Comparison of ENCODE assay signal across 8 cellular contexts in genomic region chr17:18040287-18040858, GRCh38. TPM values are rescaled to one million over a fixed set of nuclear protein-coding genes. Genes with fewer than 3 reads are reported as not detected.
A peak's percentile ranks its signal among the peaks of the same experiment; 100 is the strongest.
DNase-seq lines count a peak whose midpoint lies in the region; ATAC-seq lines count a peak whose summit lies in the region.

No MANE protein-coding gene starts in this region.

- peaks cover 8% of the 10 kb centered on the region for H3K36me3 Mint-ChIP-seq in T-helper 1 cell treated with Interleukin-12 subunit alpha and Interleukin-12 subunit beta and Interleukin-4 antibody, amounts not matched to agents 30 μg/mL and 1 μg/mL, for 36 hours (ENCODE audit: low read depth)
- peaks cover 10% of the 10 kb centered on the region for H3K36me3 Mint-ChIP-seq in activated T-helper 1 cell treated with anti-CD3 and anti-CD28 coated beads, Interleukin-12 subunit alpha, Interleukin-12 subunit beta, Interleukin-2, Interleukin-4 antibody, amounts not matched to agents 30 ng/mL and 10 ng/mL and 1 ng/mL, durations not matched to agents 14 hours and 24 hours and 36 hours (ENCODE audit: low read depth)

- peak overlapping the region; percentile 63; the same call in 1 of the 2 replicates for H3K9ac ChIP-seq in iPS-20b (ENCODE audit: low read depth, low read length)
- H3K9ac ChIP-seq in stomach smooth muscle (ENCODE audit: low read length in 2 of 2) = peak overlapping the region; percentile 76 to 79

- H3K9me3 Mint-ChIP-seq in T-helper 1 cell treated with Interleukin-12 subunit alpha and Interleukin-12 subunit beta and Interleukin-4 antibody, amounts not matched to agents 30 μg/mL and 1 μg/mL, for 36 hours = no peaks in the 10 kb centered on the region
- H3K9me3 Mint-ChIP-seq in activated T-helper 1 cell treated with anti-CD3 and anti-CD28 coated beads, Interleukin-12 subunit alpha, Interleukin-12 subunit beta, Interleukin-2, Interleukin-4 antibody, amounts not matched to agents 30 ng/mL and 10 ng/mL and 1 ng/mL, durations not matched to agents 14 hours and 24 hours and 36 hours = no peaks in the 10 kb centered on the region

- no peak for DNase-seq in T-helper 1 cell
- DNase-seq in activated T-helper 1 cell treated with anti-CD3 and anti-CD28 coated beads, Interleukin-12 subunit alpha, Interleukin-12 subunit beta, Interleukin-2, Interleukin-4 antibody, amounts not matched to agents 30 ng/mL and 10 ng/mL and 1 ng/mL, durations not matched to agents 14 hours and 24 hours and 36 hours (ENCODE audit: low spot score) = no peak
- DNase-seq in DMS114 treated with DMSO at 0.1 percent for 48 hours (lab: John Stamatoyannopoulos, UW; ENCODE audit: unreplicated experiment) = no peak
- no peak for DNase-seq in activated gamma-delta T cell treated with Interleukin-2 at 50 U/mL for 16 hours

- no peak for ATAC-seq in GM21529 (IDR thresholded peaks at IDR 0.05; ENCODE audit: unreplicated experiment)

- H3K9me3 ChIP-seq in iPS-20b (ENCODE audit: insufficient read depth, low read depth, low read length) (no peaks in the 10 kb centered on the region), stomach smooth muscle (ENCODE audit: control insufficient read depth in 2 of 2, low read length in 2 of 2) (no peaks in the 10 kb centered on the region)

- peaks cover 32% of the 10 kb centered on the region for H3K4me1 Mint-ChIP-seq in T-helper 1 cell treated with Interleukin-12 subunit alpha and Interleukin-12 subunit beta and Interleukin-4 antibody, amounts not matched to agents 30 μg/mL and 1 μg/mL, for 36 hours (ENCODE audit: low read depth)
- H3K4me1 Mint-ChIP-seq in activated T-helper 1 cell treated with anti-CD3 and anti-CD28 coated beads, Interleukin-12 subunit alpha, Interleukin-12 subunit beta, Interleukin-2, Interleukin-4 antibody, amounts not matched to agents 30 ng/mL and 10 ng/mL and 1 ng/mL, durations not matched to agents 14 hours and 24 hours and 36 hours (ENCODE audit: low read depth) = peaks cover 43% of the 10 kb centered on the region

- peak overlapping the region; percentile 89 for H3K4me3 Mint-ChIP-seq in T-helper 1 cell treated with Interleukin-12 subunit alpha and Interleukin-12 subunit beta and Interleukin-4 antibody, amounts not matched to agents 30 μg/mL and 1 μg/mL, for 36 hours
- H3K4me3 Mint-ChIP-seq in activated T-helper 1 cell treated with anti-CD3 and anti-CD28 coated beads, Interleukin-12 subunit alpha, Interleukin-12 subunit beta, Interleukin-2, Interleukin-4 antibody, amounts not matched to agents 30 ng/mL and 10 ng/mL and 1 ng/mL, durations not matched to agents 14 hours and 24 hours and 36 hours = peak overlapping the region; percentile 89

- H3K4me3 ChIP-seq in iPS-20b (ENCODE audit: low read length) (peak overlapping the region; percentile 88), stomach smooth muscle (ENCODE audit: low read length in 2 of 2) (peak overlapping the region; percentile 65 to 94)

- H3K27ac Mint-ChIP-seq in T-helper 1 cell treated with Interleukin-12 subunit alpha and Interleukin-12 subunit beta and Interleukin-4 antibody, amounts not matched to agents 30 μg/mL and 1 μg/mL, for 36 hours = peak overlapping the region; percentile 82
- peak overlapping the region; percentile 73 for H3K27ac Mint-ChIP-seq in activated T-helper 1 cell treated with anti-CD3 and anti-CD28 coated beads, Interleukin-12 subunit alpha, Interleukin-12 subunit beta, Interleukin-2, Interleukin-4 antibody, amounts not matched to agents 30 ng/mL and 10 ng/mL and 1 ng/mL, durations not matched to agents 14 hours and 24 hours and 36 hours

- H3K27me3 ChIP-seq in iPS-20b (ENCODE audit: insufficient read depth, low read length) = peaks cover 13% of the 10 kb centered on the region; the same call in 1 of the 2 replicates
- H3K27me3 ChIP-seq in stomach smooth muscle (ENCODE audit: control insufficient read depth in 1 of 2, insufficient read depth in 2 of 2, low read length in 2 of 2) = no peaks in the 10 kb centered on the region

- intact Hi-C loops in activated T-helper 1 cell treated with anti-CD3 and anti-CD28 coated beads, Interleukin-12 subunit alpha, Interleukin-12 subunit beta, Interleukin-2, Interleukin-4 antibody, amounts not matched to agents 30 ng/mL and 10 ng/mL and 1 ng/mL, durations not matched to agents 14 hours and 24 hours and 36 hours (cut with micrococcal nuclease) = no loop called here

- H3K36me3 ChIP-seq in iPS-20b (ENCODE audit: insufficient read depth, low read depth, low read length) (0 out of 2 replicates have a peak, but pooled peaks cover 5% of the 10 kb centered on the region), stomach smooth muscle (ENCODE audit: control insufficient read depth in 2 of 2, insufficient read depth in 2 of 2, low read length in 2 of 2) (peaks cover 0 to 4% of the 10 kb centered on the region in 2 donors)

- no peaks in the 10 kb centered on the region for H3K27me3 Mint-ChIP-seq in T-helper 1 cell treated with Interleukin-12 subunit alpha and Interleukin-12 subunit beta and Interleukin-4 antibody, amounts not matched to agents 30 μg/mL and 1 μg/mL, for 36 hours (ENCODE audit: low read depth)
- H3K27me3 Mint-ChIP-seq in activated T-helper 1 cell treated with anti-CD3 and anti-CD28 coated beads, Interleukin-12 subunit alpha, Interleukin-12 subunit beta, Interleukin-2, Interleukin-4 antibody, amounts not matched to agents 30 ng/mL and 10 ng/mL and 1 ng/mL, durations not matched to agents 14 hours and 24 hours and 36 hours (ENCODE audit: insufficient read depth) = no peaks in the 10 kb centered on the region

- H3K27ac ChIP-seq in iPS-20b (ENCODE audit: low read length) (no peak overlapping the region), stomach smooth muscle (ENCODE audit: low read length) (no peak overlapping the region)

- H3K4me1 ChIP-seq in iPS-20b (ENCODE audit: insufficient read depth, low read length) = peaks cover 6% of the 10 kb centered on the region
- peaks cover 30% of the 10 kb centered on the region for H3K4me1 ChIP-seq in stomach smooth muscle (ENCODE audit: control insufficient read depth, insufficient read depth, low read length)

RNA-seq across cellular contexts. Expression of gene GID4, which starts 1.2 kb away (rescaled TPM):
- total RNA-seq in activated T-helper 1 cell treated with anti-CD3 and anti-CD28 coated beads, Interleukin-12 subunit alpha, Interleukin-12 subunit beta, Interleukin-2, Interleukin-4 antibody, amounts not matched to agents 30 ng/mL and 10 ng/mL and 1 ng/mL, durations not matched to agents 14 hours and 24 hours and 36 hours = 9.6 and 10.0 TPM in 2 replicates

RNA-seq across cellular contexts. Expression of gene ATPAF2, which starts 1.4 kb away (rescaled TPM):
- total RNA-seq in activated T-helper 1 cell treated with anti-CD3 and anti-CD28 coated beads, Interleukin-12 subunit alpha, Interleukin-12 subunit beta, Interleukin-2, Interleukin-4 antibody, amounts not matched to agents 30 ng/mL and 10 ng/mL and 1 ng/mL, durations not matched to agents 14 hours and 24 hours and 36 hours = 34.9 and 37.8 TPM in 2 replicates

RNA-seq across cellular contexts. Expression of gene DRG2, which starts 47.4 kb away (rescaled TPM):
- 67.5 and 69.2 TPM in 2 replicates for total RNA-seq in activated T-helper 1 cell treated with anti-CD3 and anti-CD28 coated beads, Interleukin-12 subunit alpha, Interleukin-12 subunit beta, Interleukin-2, Interleukin-4 antibody, amounts not matched to agents 30 ng/mL and 10 ng/mL and 1 ng/mL, durations not matched to agents 14 hours and 24 hours and 36 hours
